9 cellular contexts compared by ENCODE assay signal in the genomic region with DNA sequence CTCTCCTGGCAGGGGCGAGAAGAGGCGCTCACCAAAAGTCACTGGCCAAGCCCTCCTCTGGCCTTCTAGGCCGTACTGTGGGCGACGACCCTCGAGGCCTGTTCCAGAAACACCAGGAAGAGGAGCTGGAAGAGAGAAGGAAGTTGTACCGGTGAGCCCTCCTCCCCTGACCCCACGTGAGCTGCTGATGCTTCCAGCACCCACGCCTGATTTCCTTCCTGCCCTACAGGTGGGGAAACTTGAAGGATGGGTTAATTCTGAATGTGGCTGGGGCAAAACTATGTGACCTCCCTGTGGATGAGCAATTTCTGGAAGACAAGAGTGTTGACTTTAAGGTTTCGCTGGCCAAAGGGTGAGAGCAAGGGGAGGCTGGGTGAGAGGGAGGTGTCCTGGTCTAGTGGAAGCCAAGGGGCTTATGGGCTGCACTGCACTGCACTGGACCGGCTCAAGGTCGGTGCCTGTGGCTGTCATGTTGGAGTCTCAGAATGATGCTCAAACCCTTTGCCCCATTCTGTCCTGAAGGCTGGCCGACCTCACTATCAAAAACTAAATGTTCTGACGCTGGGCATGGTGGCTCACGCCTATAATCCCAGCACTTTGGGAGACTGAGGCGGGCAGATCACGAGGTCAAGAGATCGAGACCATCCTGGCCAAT. TPM values are rescaled to one million over a fixed set of nuclear protein-coding genes. Genes with fewer than 3 reads are reported as not detected.
DNase-seq lines count a peak whose midpoint lies in the region; ATAC-seq and TF ChIP-seq lines count a peak whose summit lies in the region.
"Had no signal": no experiment of that assay in that cellular context is flagged by ENCODE, and none has a peak within 500 bp of the region (broad histone marks: within the 10 kb centered on the region; RNA-seq: fewer than 3 reads in every experiment).

No MANE protein-coding gene starts in this region.

- no peaks in the 10 kb centered on the region for H3K9me2 ChIP-seq in HCT116 (ENCODE audit: insufficient read depth)

- no peak for DNase-seq in CD4-positive, alpha-beta T cell
- DNase-seq in HCT116 (ENCODE audit: low read depth, low spot score) (no peak), NCI-H226 (no peak)
- DNase-seq in activated naive CD8-positive, alpha-beta T cell treated with anti-CD3 and anti-CD28 coated beads, Interleukin-2, amount 10 ng/mL, durations not matched to agents 7 days and 5 days: no peak

- intact Hi-C loops in CD4-positive, alpha-beta T cell (cut with DNase I, micrococcal nuclease): no loop called here
- intact Hi-C loops in HCT116 (cut with micrococcal nuclease): no loop called here

- CTCF ChIA-PET in CD4-positive, alpha-beta T cell (lab: Charles Lee): no interaction called here
- CTCF ChIA-PET in HCT116 (lab: Charles Lee): interaction anchor here (0.7 to 1.2 kb wide), 2 partner anchors 186 to 347 kb away, joined by 3 to 4 read pairs; no protein-coding TSS in a partner anchor

- no peaks in the 10 kb centered on the region for H3K27me3 Mint-ChIP-seq in CD4-positive, alpha-beta T cell
- peaks cover 20% of the 10 kb centered on the region for H3K27me3 Mint-ChIP-seq in activated naive CD8-positive, alpha-beta T cell treated with anti-CD3 and anti-CD28 coated beads, Interleukin-2, amount 10 ng/mL, durations not matched to agents 7 days and 5 days

- TF ChIP-seq RAD21 in HCT116 (IDR thresholded peaks at IDR 0.05; ENCODE audit: low read depth): no peak

- no peaks in the 10 kb centered on the region for H4K20me1 ChIP-seq in HCT116 (ENCODE audit: insufficient read depth)

- H3K4me3 Mint-ChIP-seq in CD4-positive, alpha-beta T cell: peak overlapping the region; percentile 97
- peak overlapping the region; percentile 94 for H3K4me3 Mint-ChIP-seq in activated naive CD8-positive, alpha-beta T cell treated with anti-CD3 and anti-CD28 coated beads, Interleukin-2, amount 10 ng/mL, durations not matched to agents 7 days and 5 days

- no peak for TF ChIP-seq CTCF in CD4-positive, alpha-beta T cell (IDR thresholded peaks at IDR 0.05)
- no peak for TF ChIP-seq CTCF in HCT116 (IDR thresholded peaks at IDR 0.05 in 2 of 3, conservative IDR thresholded peaks at IDR 0.05 in 1 of 3; ENCODE audit: borderline replicate concordance in 1 of 3, insufficient read depth in 1 of 3, low read depth in 2 of 3, low read length in 2 of 3)

- H3K4me3 ChIP-seq in HCT116 (replicated peaks in 1 of 2; ENCODE audit: low read depth in 1 of 2, low read length in 2 of 2) (peak overlapping the region; percentile 40 to 50), mononuclear cell (ENCODE audit: low read length) (peak overlapping the region; percentile 34)

- H3K4me2 ChIP-seq in HCT116 (ENCODE audit: low read length): peak overlapping the region; percentile 69

- H3K9me3 ChIP-seq in CD4-positive, alpha-beta T cell (ENCODE audit: control insufficient read depth, low read length): no peaks in the 10 kb centered on the region
- H3K9me3 ChIP-seq in HCT116 (ENCODE audit: control insufficient read depth in 1 of 2, insufficient read depth in 1 of 2, low read depth in 1 of 2, low read length in 2 of 2) (no peaks in the 10 kb centered on the region), mononuclear cell (ENCODE audit: low read depth, low read length) (no peaks in the 10 kb centered on the region)

- H3K79me2 ChIP-seq in HCT116 (ENCODE audit: insufficient read depth, low read length): no peaks in the 10 kb centered on the region

- RAD21 ChIA-PET in HCT116 (lab: Charles Lee; ENCODE audit: low non-redundant PET in 1 of 2, low total read pairs in 2 of 2, uncharacterized antibody in 2 of 2, unreplicated experiment in 2 of 2): interaction anchor here (0.6 to 0.8 kb wide), 2 partner anchors 16 kb away, joined by 3 read pairs; no protein-coding TSS in a partner anchor

- H3K27me3 ChIP-seq in CD4-positive, alpha-beta T cell (ENCODE audit: control insufficient read depth, insufficient read depth, low read length): no peaks in the 10 kb centered on the region
- H3K27me3 ChIP-seq in HCT116 (ENCODE audit: insufficient read depth, low read length): no peaks in the 10 kb centered on the region; the same call in 1 of the 2 replicates
- H3K27me3 ChIP-seq in mononuclear cell (ENCODE audit: insufficient read depth, low read length): peaks cover 5% of the 10 kb centered on the region

- no peaks in the 10 kb centered on the region for H3K36me3 ChIP-seq in HCT116 (ENCODE audit: control insufficient read depth in 1 of 2, insufficient read depth in 2 of 2, low read length in 2 of 2)

- peaks cover 0 to 6% of the 10 kb centered on the region in 2 experiments; a peak in 1 of 4 replicates for H3K4me1 ChIP-seq in HCT116 (ENCODE audit: control insufficient read depth in 1 of 2, insufficient read depth in 2 of 2, low read length in 2 of 2)
- peaks cover 39% of the 10 kb centered on the region for H3K4me1 ChIP-seq in mononuclear cell (ENCODE audit: insufficient read depth, low read length)

- H3K27ac ChIP-seq in CD4-positive, alpha-beta T cell (ENCODE audit: low read depth, low read length): peak overlapping the region; percentile 53
- H3K27ac ChIP-seq in HCT116 (ENCODE audit: low read depth, low read length): no peak overlapping the region; the same call in 1 of the 2 replicates

- BruUV-seq in HCT116 (replicated peaks; lab: Mats Ljungman, UMichigan): no TSS peak

- ATAC-seq in CD4-positive, alpha-beta T cell (ENCODE audit: poor library complexity): no peak
- ATAC-seq in HCT116 (peak; percentile 49), GM18517 (IDR thresholded peaks at IDR 0.05; ENCODE audit: unreplicated experiment) (no peak), HG02642 (IDR thresholded peaks at IDR 0.05; ENCODE audit: poor library complexity, unreplicated experiment) (no peak), GM21717 (IDR thresholded peaks at IDR 0.05; ENCODE audit: unreplicated experiment) (no peak)
- ATAC-seq in activated naive CD8-positive, alpha-beta T cell treated with anti-CD3 and anti-CD28 coated beads, Interleukin-2, amount 10 ng/mL, durations not matched to agents 7 days and 5 days (ENCODE audit: low read depth): no peak
- ATAC-seq: left colon had no signal

- POLR2A ChIA-PET in CD4-positive, alpha-beta T cell (lab: Charles Lee): interaction anchor here (1.0 to 1.1 kb wide), 2 partner anchors 17 to 1737 kb away, joined by 3 to 13 read pairs; a partner anchor contains a TSS
- POLR2A ChIA-PET in HCT116 (lab: Charles Lee): interaction anchor here (0.6 kb wide), 1 partner anchor 1724 kb away, joined by 3 read pairs; no protein-coding TSS in a partner anchor
- POLR2A ChIA-PET in activated naive CD8-positive, alpha-beta T cell treated with anti-CD3 and anti-CD28 coated beads, Interleukin-2, amount 10 ng/mL, durations not matched to agents 7 days and 5 days (lab: Charles Lee): interaction anchor here (1.0 to 1.4 kb wide), 5 partner anchors 16 to 114 kb away, joined by 3 to 7 read pairs (median 4); a partner anchor contains a TSS

- peak overlapping the region; percentile 96 for H3K27ac Mint-ChIP-seq in CD4-positive, alpha-beta T cell
- H3K27ac Mint-ChIP-seq in activated naive CD8-positive, alpha-beta T cell treated with anti-CD3 and anti-CD28 coated beads, Interleukin-2, amount 10 ng/mL, durations not matched to agents 7 days and 5 days: peak overlapping the region; percentile 87

- H2AFZ ChIP-seq in HCT116 (ENCODE audit: low read depth, low read length, poor library complexity, severe bottlenecking): no peak overlapping the region

- peaks cover 48% of the 10 kb centered on the region for H3K4me1 Mint-ChIP-seq in CD4-positive, alpha-beta T cell (ENCODE audit: low read depth)
- H3K4me1 Mint-ChIP-seq in activated naive CD8-positive, alpha-beta T cell treated with anti-CD3 and anti-CD28 coated beads, Interleukin-2, amount 10 ng/mL, durations not matched to agents 7 days and 5 days: peaks cover 47% of the 10 kb centered on the region

- TF ChIP-seq POLR2A in HCT116 (IDR thresholded peaks at IDR 0.05; ENCODE audit: borderline replicate concordance, extremely low read depth, insufficient read depth, insufficient read length): no peak

- no peaks in the 10 kb centered on the region for H3K9me3 Mint-ChIP-seq in CD4-positive, alpha-beta T cell
- H3K9me3 Mint-ChIP-seq in activated naive CD8-positive, alpha-beta T cell treated with anti-CD3 and anti-CD28 coated beads, Interleukin-2, amount 10 ng/mL, durations not matched to agents 7 days and 5 days: no peaks in the 10 kb centered on the region

- peaks cover 14% of the 10 kb centered on the region for H3K36me3 Mint-ChIP-seq in CD4-positive, alpha-beta T cell (ENCODE audit: low read depth)
- H3K36me3 Mint-ChIP-seq in activated naive CD8-positive, alpha-beta T cell treated with anti-CD3 and anti-CD28 coated beads, Interleukin-2, amount 10 ng/mL, durations not matched to agents 7 days and 5 days: peaks cover 20% of the 10 kb centered on the region

- peak overlapping the region; percentile 25 for H3K9ac ChIP-seq in HCT116 (ENCODE audit: low read length)

RNA-seq across cellular contexts. Expression of a gene that starts 6.2 kb away (rescaled TPM):
- total RNA-seq in CD4-positive, alpha-beta T cell: under 1 TPM; 0.69 to 0.70 TPM
- total RNA-seq in HCT116 (2021; ENCODE audit: unreplicated experiment) (0.76 TPM), mononuclear cell (0.63 TPM)
- polyA plus RNA-seq in HCT116 (2012): 1.2 and 2.0 TPM in 2 replicates
- 1 to 10 TPM; 2.0 to 2.5 TPM for total RNA-seq in activated naive CD8-positive, alpha-beta T cell treated with anti-CD3 and anti-CD28 coated beads, Interleukin-2, amount 10 ng/mL, durations not matched to agents 7 days and 5 days

RNA-seq across cellular contexts. Expression of a gene that starts 6.4 kb away (rescaled TPM):
- total RNA-seq in CD4-positive, alpha-beta T cell: 10 to 100 TPM; 31.4 to 32.0 TPM
- 20.3 TPM for total RNA-seq in HCT116 (2021; ENCODE audit: unreplicated experiment)
- polyA plus RNA-seq in HCT116 (2012): 11.8 and 13.2 TPM in 2 replicates
- 10 to 100 TPM; 23.1 to 23.2 TPM for total RNA-seq in activated naive CD8-positive, alpha-beta T cell treated with anti-CD3 and anti-CD28 coated beads, Interleukin-2, amount 10 ng/mL, durations not matched to agents 7 days and 5 days
- 14.2 TPM for total RNA-seq in mononuclear cell

RNA-seq across cellular contexts. Expression of a gene that starts 16.9 kb away (rescaled TPM):
- total RNA-seq in CD4-positive, alpha-beta T cell: 10 to 100 TPM; 13.2 to 17.7 TPM
- total RNA-seq in HCT116 (2021; ENCODE audit: unreplicated experiment) (121 TPM), mononuclear cell (16.3 TPM)
- polyA plus RNA-seq in HCT116 (2012): 194 and 203 TPM in 2 replicates
- 10 to 100 TPM; 52.7 to 54.6 TPM for total RNA-seq in activated naive CD8-positive, alpha-beta T cell treated with anti-CD3 and anti-CD28 coated beads, Interleukin-2, amount 10 ng/mL, durations not matched to agents 7 days and 5 days

RNA-seq across cellular contexts. Expression of a gene that starts 17.2 kb away (rescaled TPM):
- 10 to 100 TPM in 1 of 2 experiments, 1 to 10 TPM in 1; 8.9 to 11.7 TPM for total RNA-seq in CD4-positive, alpha-beta T cell
- total RNA-seq in HCT116 (2021; ENCODE audit: unreplicated experiment) (18.3 TPM), mononuclear cell (6.8 TPM)
- polyA plus RNA-seq in HCT116 (2012): 8.0 and 8.2 TPM in 2 replicates
- total RNA-seq in activated naive CD8-positive, alpha-beta T cell treated with anti-CD3 and anti-CD28 coated beads, Interleukin-2, amount 10 ng/mL, durations not matched to agents 7 days and 5 days: 10 to 100 TPM; 17.0 to 18.2 TPM

RNA-seq across cellular contexts. Expression of a gene that starts 55.4 kb away (rescaled TPM):
- not detected for total RNA-seq in CD4-positive, alpha-beta T cell
- 0.07 TPM for total RNA-seq in HCT116 (2021; ENCODE audit: unreplicated experiment)
- 0.07 and 0.27 TPM in 2 replicates for polyA plus RNA-seq in HCT116 (2012)
- not detected for total RNA-seq in activated naive CD8-positive, alpha-beta T cell treated with anti-CD3 and anti-CD28 coated beads, Interleukin-2, amount 10 ng/mL, durations not matched to agents 7 days and 5 days
- total RNA-seq in mononuclear cell: not detected
- total RNA-seq: left colon had no signal
